22 cellular contexts compared by ENCODE assay signal in the genomic region with DNA sequence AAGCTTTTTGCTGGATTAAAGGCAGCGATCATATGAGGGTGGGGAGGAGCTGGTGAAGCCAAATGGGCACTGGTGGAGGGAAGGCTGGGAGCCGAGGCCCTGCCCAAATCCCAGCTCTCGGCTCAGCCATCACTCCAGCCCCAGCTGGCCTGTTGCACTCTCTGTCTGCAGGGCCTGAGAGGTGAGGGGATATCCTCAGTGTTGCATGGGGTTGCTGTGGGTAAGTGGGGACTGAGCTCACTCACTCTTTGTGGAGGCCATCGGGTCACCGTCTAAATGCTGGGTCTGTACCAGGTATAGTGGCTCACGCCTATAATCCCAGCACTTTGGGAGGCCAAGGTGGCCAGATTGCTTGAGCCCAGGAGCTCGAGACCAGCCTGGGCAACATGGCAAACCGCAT.
"Had no signal": no experiment of that assay in that cellular context is flagged by ENCODE, and none has a peak within 500 bp of the region (broad histone marks: within the 10 kb centered on the region; RNA-seq: fewer than 3 reads in every experiment).

No MANE protein-coding gene starts in this region.

- H3K27me3 ChIP-seq: esophagus squamous epithelium, gastroesophageal sphincter, neutrophil, right atrium auricular region, sigmoid colon, transverse colon had no signal

- H3K27ac Mint-ChIP-seq: dendritic cell treated with granulocyte-macrophage colony-stimulating factor and Interleukin-4, amounts not matched to agents 40 ng/mL and 50 ng/mL, for 4 days; immature natural killer cell; memory B cell; natural killer cell treated with Interleukin-12 subunit alpha and Interleukin-12 subunit beta and Interleukin-15 and Interleukin-18, amount 100 ng/mL, for 72 hours; stimulated activated naive B cell treated with anti-CD40 and anti-IgM and Interleukin-4, amounts not matched to agents 10 μg/mL and 1 μg/mL and 100 μg/mL, for 72 hours; stimulated activated naive CD8-positive, alpha-beta T cell treated with anti-CD3 and anti-CD28 coated beads, Interleukin-15, amount 100 ng/mL, for 72 hours had no signal

- H3K27ac ChIP-seq: esophagus squamous epithelium, gastroesophageal sphincter, lower lobe of right lung, neutrophil, right atrium auricular region, sigmoid colon, skin epidermis, thoracic aorta, transverse colon had no signal

- H3K9me3 Mint-ChIP-seq: dendritic cell treated with granulocyte-macrophage colony-stimulating factor and Interleukin-4, amounts not matched to agents 40 ng/mL and 50 ng/mL, for 4 days; memory B cell; natural killer cell treated with Interleukin-12 subunit alpha and Interleukin-12 subunit beta and Interleukin-15 and Interleukin-18, amount 100 ng/mL, for 72 hours; stimulated activated naive B cell treated with anti-CD40 and anti-IgM and Interleukin-4, amounts not matched to agents 10 μg/mL and 1 μg/mL and 100 μg/mL, for 72 hours; stimulated activated naive CD8-positive, alpha-beta T cell treated with anti-CD3 and anti-CD28 coated beads, Interleukin-15, amount 100 ng/mL, for 72 hours had no signal

- DNase-seq: esophagus squamous epithelium; foreskin fibroblast; glutamatergic neuron; immature natural killer cell; left cardiac atrium; left ventricle myocardium inferior; lower lobe of right lung; midbrain; sigmoid colon; stimulated activated CD4-positive, alpha-beta T cell treated with anti-CD3 and anti-CD28 coated beads, Interleukin-2, amount 100 ng/mL, for 24 hours; stimulated activated CD4-positive, alpha-beta T cell treated with anti-CD3 and anti-CD28 coated beads, Interleukin-4, amount 100 ng/mL, for 4 hours; stimulated activated naive B cell treated with anti-CD40 and anti-IgM and Interleukin-4, amounts not matched to agents 10 μg/mL and 1 μg/mL and 100 μg/mL, for 72 hours; stimulated activated naive CD8-positive, alpha-beta T cell treated with anti-CD3 and anti-CD28 coated beads, Interleukin-15, amount 100 ng/mL, for 72 hours; transverse colon had no signal

- H3K4me3 Mint-ChIP-seq: dendritic cell treated with granulocyte-macrophage colony-stimulating factor and Interleukin-4, amounts not matched to agents 40 ng/mL and 50 ng/mL, for 4 days; immature natural killer cell; memory B cell; natural killer cell treated with Interleukin-12 subunit alpha and Interleukin-12 subunit beta and Interleukin-15 and Interleukin-18, amount 100 ng/mL, for 72 hours; stimulated activated naive B cell treated with anti-CD40 and anti-IgM and Interleukin-4, amounts not matched to agents 10 μg/mL and 1 μg/mL and 100 μg/mL, for 72 hours; stimulated activated naive CD8-positive, alpha-beta T cell treated with anti-CD3 and anti-CD28 coated beads, Interleukin-15, amount 100 ng/mL, for 72 hours had no signal

- H3K27me3 Mint-ChIP-seq: natural killer cell treated with Interleukin-12 subunit alpha and Interleukin-12 subunit beta and Interleukin-15 and Interleukin-18, amount 100 ng/mL, for 72 hours; stimulated activated naive B cell treated with anti-CD40 and anti-IgM and Interleukin-4, amounts not matched to agents 10 μg/mL and 1 μg/mL and 100 μg/mL, for 72 hours; stimulated activated naive CD8-positive, alpha-beta T cell treated with anti-CD3 and anti-CD28 coated beads, Interleukin-15, amount 100 ng/mL, for 72 hours had no signal

- H3K36me3 Mint-ChIP-seq: immature natural killer cell; memory B cell; natural killer cell treated with Interleukin-12 subunit alpha and Interleukin-12 subunit beta and Interleukin-15 and Interleukin-18, amount 100 ng/mL, for 72 hours; stimulated activated naive B cell treated with anti-CD40 and anti-IgM and Interleukin-4, amounts not matched to agents 10 μg/mL and 1 μg/mL and 100 μg/mL, for 72 hours had no signal

- H3K9me3 ChIP-seq: esophagus squamous epithelium, gastroesophageal sphincter, left ventricle myocardium inferior, lower lobe of right lung, neutrophil, right atrium auricular region, sigmoid colon, thoracic aorta, transverse colon had no signal

- H3K4me1 Mint-ChIP-seq: immature natural killer cell; memory B cell; stimulated activated naive CD8-positive, alpha-beta T cell treated with anti-CD3 and anti-CD28 coated beads, Interleukin-15, amount 100 ng/mL, for 72 hours had no signal

- H3K36me3 ChIP-seq: esophagus squamous epithelium, gastroesophageal sphincter, left ventricle myocardium inferior, lower lobe of right lung, neutrophil, right atrium auricular region, sigmoid colon, thoracic aorta, transverse colon had no signal

- ATAC-seq: gastroesophageal sphincter; left cardiac atrium; lower lobe of right lung; natural killer cell treated with Interleukin-12 subunit alpha and Interleukin-12 subunit beta and Interleukin-15 and Interleukin-18, amount 100 ng/mL, for 72 hours; stimulated activated naive B cell treated with anti-CD40 and anti-IgM and Interleukin-4, amounts not matched to agents 10 μg/mL and 1 μg/mL and 100 μg/mL, for 72 hours; stimulated activated naive CD8-positive, alpha-beta T cell treated with anti-CD3 and anti-CD28 coated beads, Interleukin-15, amount 100 ng/mL, for 72 hours had no signal

- H3K4me3 ChIP-seq: esophagus squamous epithelium, gastroesophageal sphincter, left ventricle myocardium inferior, lower lobe of right lung, right atrium auricular region, sigmoid colon, skin epidermis, thoracic aorta, transverse colon had no signal
